ENCODE assay signal across 26 cellular contexts in the genomic region with DNA sequence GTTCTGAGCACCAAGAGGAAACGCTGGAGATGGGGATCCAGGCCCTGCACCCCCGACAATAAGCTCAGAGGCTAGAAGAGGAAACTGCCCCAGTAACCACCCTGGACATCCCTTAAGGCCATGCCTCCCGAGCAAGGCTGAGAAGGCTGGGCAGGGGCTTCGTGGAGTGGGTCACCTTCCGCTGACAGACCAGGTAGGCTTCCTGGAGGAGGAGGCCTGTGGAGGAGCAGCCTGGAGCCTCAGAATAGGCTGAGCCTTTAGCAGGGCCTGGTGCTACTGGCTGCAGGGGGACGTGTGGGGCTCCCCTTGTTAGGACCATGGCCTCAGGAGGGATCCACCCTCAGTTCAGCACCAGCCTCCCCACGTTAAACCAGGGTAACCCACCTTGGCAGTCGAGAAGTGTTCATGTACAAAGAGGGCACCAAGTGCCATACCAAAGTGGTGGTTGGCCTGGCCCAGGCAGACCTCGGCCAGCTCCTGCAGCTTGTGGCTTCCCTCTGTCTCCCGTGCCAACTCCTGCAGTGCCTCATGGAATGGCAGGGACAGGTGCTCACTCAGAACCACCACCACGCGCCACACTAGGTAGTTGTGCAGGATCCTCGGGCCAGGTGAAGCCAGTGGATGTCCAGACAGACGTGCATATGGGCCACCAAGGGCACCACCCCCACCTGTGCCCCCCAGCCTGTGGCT. TPM values are rescaled to one million over a fixed set of nuclear protein-coding genes. Genes with fewer than 3 reads are reported as not detected.
A peak's percentile ranks its signal among the peaks of the same experiment; 100 is the strongest.
DNase-seq lines count a peak whose midpoint lies in the region; ATAC-seq and TF ChIP-seq lines count a peak whose summit lies in the region.
"Had no signal": no experiment of that assay in that cellular context is flagged by ENCODE, and none has a peak within 500 bp of the region (broad histone marks: within the 10 kb centered on the region; RNA-seq: fewer than 3 reads in every experiment).

No MANE protein-coding gene starts in this region.

- intact Hi-C loops in naive thymus-derived CD4-positive, alpha-beta T cell (cut with micrococcal nuclease) = no loop called here
- intact Hi-C loops in upper lobe of right lung (cut with DNase I) = no loop called here

- no peak overlapping the region for H3K27ac ChIP-seq in naive thymus-derived CD4-positive, alpha-beta T cell (ENCODE audit: low read depth, low read length)
- no peak overlapping the region for H3K27ac ChIP-seq in upper lobe of right lung
- H3K27ac ChIP-seq: epithelial cell of prostate, GM23248, heart left ventricle, ovary, SK-N-MC, thyroid gland had no signal

- no peak for TF ChIP-seq CTCF in upper lobe of right lung (IDR thresholded peaks at IDR 0.05)

- peaks cover 1% of the 10 kb centered on the region for H3K4me1 Mint-ChIP-seq in activated naive CD8-positive, alpha-beta T cell treated with anti-CD3 and anti-CD28 coated beads for 36 hours
- H3K4me1 Mint-ChIP-seq in activated naive CD8-positive, alpha-beta T cell treated with anti-CD3 and anti-CD28 coated beads, Interleukin-2, amount 50 U/mL, for 24 hours = no peaks in the 10 kb centered on the region
- peaks cover 8% of the 10 kb centered on the region for H3K4me1 Mint-ChIP-seq in T-helper 17 cell
- H3K4me1 Mint-ChIP-seq in naive thymus-derived CD4-positive, alpha-beta T cell = peaks cover 0 to 19% (median 6%) of the 10 kb centered on the region in 7 donors
- H3K4me1 Mint-ChIP-seq: brain had no signal

- peaks cover 7 to 27% of the 10 kb centered on the region in 2 donors for H3K4me1 ChIP-seq in naive thymus-derived CD4-positive, alpha-beta T cell (ENCODE audit: control insufficient read depth in 2 of 2, insufficient read depth in 2 of 2, low read length in 2 of 2)
- no peaks in the 10 kb centered on the region for H3K4me1 ChIP-seq in upper lobe of right lung

- CTCF ChIA-PET in naive thymus-derived CD4-positive, alpha-beta T cell (lab: Charles Lee) = no interaction called here

- no peak for ATAC-seq in activated naive CD8-positive, alpha-beta T cell treated with anti-CD3 and anti-CD28 coated beads, Interleukin-2, amount 50 U/mL, for 24 hours
- ATAC-seq in T-helper 17 cell = no peak
- ATAC-seq in naive thymus-derived CD4-positive, alpha-beta T cell = no peak
- ATAC-seq in upper lobe of right lung = no peak
- ATAC-seq: activated CD8-positive, alpha-beta memory T cell treated with anti-CD3 and anti-CD28 coated beads, Interleukin-2, amount 10 ng/mL, durations not matched to agents 7 days and 5 days; heart left ventricle had no signal

- H3K27me3 ChIP-seq in naive thymus-derived CD4-positive, alpha-beta T cell (ENCODE audit: control insufficient read depth in 2 of 2, insufficient read depth in 2 of 2, low read length in 2 of 2) = peaks cover 0 to 9% of the 10 kb centered on the region in 2 donors
- H3K27me3 ChIP-seq in upper lobe of right lung = peaks cover 56% of the 10 kb centered on the region
- H3K27me3 ChIP-seq: ovary had no signal

- H3K36me3 Mint-ChIP-seq in activated naive CD8-positive, alpha-beta T cell treated with anti-CD3 and anti-CD28 coated beads for 36 hours = no peaks in the 10 kb centered on the region
- no peaks in the 10 kb centered on the region for H3K36me3 Mint-ChIP-seq in activated naive CD8-positive, alpha-beta T cell treated with anti-CD3 and anti-CD28 coated beads, Interleukin-2, amount 50 U/mL, for 24 hours (ENCODE audit: low read depth)
- H3K36me3 Mint-ChIP-seq in T-helper 17 cell (ENCODE audit: low read depth) = no peaks in the 10 kb centered on the region
- H3K36me3 Mint-ChIP-seq in naive thymus-derived CD4-positive, alpha-beta T cell = no peaks in the 10 kb centered on the region
- H3K36me3 Mint-ChIP-seq: activated CD8-positive, alpha-beta memory T cell treated with anti-CD3 and anti-CD28 coated beads, Interleukin-2, amount 10 ng/mL, durations not matched to agents 7 days and 5 days; brain; CD4-positive, CD25-positive, alpha-beta regulatory T cell; natural killer cell treated with Interleukin-12 subunit alpha and Interleukin-12 subunit beta and Interleukin-15 and Interleukin-18, amount 100 ng/mL, for 72 hours had no signal

- H3K9me3 ChIP-seq in T-helper 17 cell (ENCODE audit: control insufficient read depth, low read length, poor library complexity, severe bottlenecking) = no peaks in the 10 kb centered on the region
- no peaks in the 10 kb centered on the region for H3K9me3 ChIP-seq in naive thymus-derived CD4-positive, alpha-beta T cell (ENCODE audit: control insufficient read depth in 2 of 3, low read length in 3 of 3)
- no peaks in the 10 kb centered on the region for H3K9me3 ChIP-seq in upper lobe of right lung
- H3K9me3 ChIP-seq: heart left ventricle, ovary, thyroid gland had no signal

- no peak overlapping the region for H3K4me3 ChIP-seq in naive thymus-derived CD4-positive, alpha-beta T cell (ENCODE audit: low read length)
- no peak overlapping the region for H3K4me3 ChIP-seq in upper lobe of right lung
- H3K4me3 ChIP-seq: GM23248, heart left ventricle, ovary, SK-N-MC, thyroid gland had no signal

- POLR2A ChIA-PET in naive thymus-derived CD4-positive, alpha-beta T cell (lab: Charles Lee) = no interaction called here

- H3K27me3 Mint-ChIP-seq in activated naive CD8-positive, alpha-beta T cell treated with anti-CD3 and anti-CD28 coated beads for 36 hours = peaks cover 32% of the 10 kb centered on the region
- H3K27me3 Mint-ChIP-seq in activated naive CD8-positive, alpha-beta T cell treated with anti-CD3 and anti-CD28 coated beads, Interleukin-2, amount 50 U/mL, for 24 hours = peaks cover 24% of the 10 kb centered on the region
- H3K27me3 Mint-ChIP-seq in T-helper 17 cell = peaks cover 20% of the 10 kb centered on the region
- H3K27me3 Mint-ChIP-seq in naive thymus-derived CD4-positive, alpha-beta T cell = peaks cover 8 to 51% (median 15%) of the 10 kb centered on the region in 5 donors
- H3K27me3 Mint-ChIP-seq: brain had no signal

- no peak for DNase-seq in activated naive CD8-positive, alpha-beta T cell treated with anti-CD3 and anti-CD28 coated beads for 36 hours
- DNase-seq in activated naive CD8-positive, alpha-beta T cell treated with anti-CD3 and anti-CD28 coated beads, Interleukin-2, amount 50 U/mL, for 24 hours = no peak
- DNase-seq in T-helper 17 cell = no peak
- DNase-seq in naive thymus-derived CD4-positive, alpha-beta T cell = no peak
- DNase-seq in upper lobe of right lung = peak; percentile 46
- no peak for DNase-seq in GM19238 (ENCODE audit: insufficient read length, low spot score)
- DNase-seq in NCI-H187 (lab: John Stamatoyannopoulos, UW) = no peak
- DNase-seq: activated CD4-positive, alpha-beta T cell treated with anti-CD3 and anti-CD28 coated beads, Interleukin-2, amount 10 ng/mL, durations not matched to agents 24 days and 14 days; activated CD8-positive, alpha-beta memory T cell treated with anti-CD3 and anti-CD28 coated beads, Interleukin-2, amount 10 ng/mL, durations not matched to agents 7 days and 5 days; CD4-positive, CD25-positive, alpha-beta regulatory T cell; GM23248; mesenchymal stem cell; NCI-H1417 treated with DMSO at 0.1 percent for 48 hours; NCI-H2171; right cardiac atrium; T-helper 2 cell had no signal

- H3K4me3 Mint-ChIP-seq in activated naive CD8-positive, alpha-beta T cell treated with anti-CD3 and anti-CD28 coated beads for 36 hours = peak overlapping the region; percentile 32
- no peak overlapping the region for H3K4me3 Mint-ChIP-seq in activated naive CD8-positive, alpha-beta T cell treated with anti-CD3 and anti-CD28 coated beads, Interleukin-2, amount 50 U/mL, for 24 hours
- H3K4me3 Mint-ChIP-seq in T-helper 17 cell = peak overlapping the region; percentile 58
- H3K4me3 Mint-ChIP-seq in naive thymus-derived CD4-positive, alpha-beta T cell = peak overlapping the region in 8 of 10 donors; percentile 16 to 83 (median 29)
- H3K4me3 Mint-ChIP-seq: activated CD4-positive, alpha-beta T cell treated with anti-CD3 and anti-CD28 coated beads, Interleukin-2, amount 10 ng/mL, durations not matched to agents 24 days and 14 days; activated CD8-positive, alpha-beta memory T cell treated with anti-CD3 and anti-CD28 coated beads, Interleukin-2, amount 10 ng/mL, durations not matched to agents 7 days and 5 days; brain; CD4-positive, CD25-positive, alpha-beta regulatory T cell; natural killer cell treated with Interleukin-12 subunit alpha and Interleukin-12 subunit beta and Interleukin-15 and Interleukin-18, amount 100 ng/mL, for 72 hours; stimulated activated naive CD8-positive, alpha-beta T cell treated with anti-CD3 and anti-CD28 coated beads, Interleukin-15, Interleukin-2, amounts not matched to agents 100 ng/mL and 50 ng/mL, for 24 hours had no signal

- no peaks in the 10 kb centered on the region for H3K9me3 Mint-ChIP-seq in activated naive CD8-positive, alpha-beta T cell treated with anti-CD3 and anti-CD28 coated beads for 36 hours
- no peaks in the 10 kb centered on the region for H3K9me3 Mint-ChIP-seq in activated naive CD8-positive, alpha-beta T cell treated with anti-CD3 and anti-CD28 coated beads, Interleukin-2, amount 50 U/mL, for 24 hours
- peaks cover 0 to 7% (median 0%) of the 10 kb centered on the region in 11 donors for H3K9me3 Mint-ChIP-seq in naive thymus-derived CD4-positive, alpha-beta T cell
- H3K9me3 Mint-ChIP-seq: activated CD4-positive, alpha-beta T cell treated with anti-CD3 and anti-CD28 coated beads, Interleukin-2, amount 10 ng/mL, durations not matched to agents 24 days and 14 days; natural killer cell treated with Interleukin-12 subunit alpha and Interleukin-12 subunit beta and Interleukin-15 and Interleukin-18, amount 100 ng/mL, for 72 hours; stimulated activated naive CD8-positive, alpha-beta T cell treated with anti-CD3 and anti-CD28 coated beads, Interleukin-15, Interleukin-2, amounts not matched to agents 100 ng/mL and 50 ng/mL, for 24 hours had no signal

- no peaks in the 10 kb centered on the region for H3K36me3 ChIP-seq in naive thymus-derived CD4-positive, alpha-beta T cell (ENCODE audit: control insufficient read depth in 2 of 3, insufficient read depth in 3 of 3, low read length in 3 of 3)
- H3K36me3 ChIP-seq in upper lobe of right lung = no peaks in the 10 kb centered on the region
- H3K36me3 ChIP-seq: heart left ventricle, ovary, thyroid gland had no signal

- no peak overlapping the region for H3K27ac Mint-ChIP-seq in activated naive CD8-positive, alpha-beta T cell treated with anti-CD3 and anti-CD28 coated beads for 36 hours
- no peak overlapping the region for H3K27ac Mint-ChIP-seq in activated naive CD8-positive, alpha-beta T cell treated with anti-CD3 and anti-CD28 coated beads, Interleukin-2, amount 50 U/mL, for 24 hours
- no peak overlapping the region for H3K27ac Mint-ChIP-seq in T-helper 17 cell
- H3K27ac Mint-ChIP-seq in naive thymus-derived CD4-positive, alpha-beta T cell = no peak overlapping the region
- H3K27ac Mint-ChIP-seq: activated CD4-positive, alpha-beta T cell treated with anti-CD3 and anti-CD28 coated beads, Interleukin-2, amount 10 ng/mL, durations not matched to agents 24 days and 14 days; activated CD8-positive, alpha-beta memory T cell treated with anti-CD3 and anti-CD28 coated beads, Interleukin-2, amount 10 ng/mL, durations not matched to agents 7 days and 5 days; brain; CD4-positive, CD25-positive, alpha-beta regulatory T cell; natural killer cell treated with Interleukin-12 subunit alpha and Interleukin-12 subunit beta and Interleukin-15 and Interleukin-18, amount 100 ng/mL, for 72 hours; stimulated activated naive CD8-positive, alpha-beta T cell treated with anti-CD3 and anti-CD28 coated beads, Interleukin-15, Interleukin-2, amounts not matched to agents 100 ng/mL and 50 ng/mL, for 24 hours had no signal

RNA-seq across cellular contexts. Expression of a gene that starts 28.5 kb away (rescaled TPM):
- not detected for total RNA-seq in activated naive CD8-positive, alpha-beta T cell treated with anti-CD3 and anti-CD28 coated beads for 36 hours
- total RNA-seq in T-helper 17 cell = under 1 TPM; 0.29 to 0.45 TPM
- total RNA-seq in naive thymus-derived CD4-positive, alpha-beta T cell = under 1 TPM in 2 of 5 experiments, not detected in 3; 0.24 TPM
- polyA plus RNA-seq in naive thymus-derived CD4-positive, alpha-beta T cell = not detected
- total RNA-seq in upper lobe of right lung = 9.5 TPM
- total RNA-seq: activated CD4-positive, alpha-beta T cell treated with anti-CD3 and anti-CD28 coated beads, Interleukin-2, amount 10 ng/mL, durations not matched to agents 24 days and 14 days; activated CD8-positive, alpha-beta memory T cell treated with anti-CD3 and anti-CD28 coated beads, Interleukin-2, amount 10 ng/mL, durations not matched to agents 7 days and 5 days; CD4-positive, CD25-positive, alpha-beta regulatory T cell; GM23248; heart left ventricle; natural killer cell treated with Interleukin-12 subunit alpha and Interleukin-12 subunit beta and Interleukin-15 and Interleukin-18, amount 100 ng/mL, for 72 hours; right cardiac atrium; thyroid gland had no signal
- polyA plus RNA-seq: adipose tissue; CD4-positive, CD25-positive, alpha-beta regulatory T cell; GM23248; heart left ventricle; ovary; right cardiac atrium had no signal

RNA-seq across cellular contexts. Expression of a gene that starts 56.6 kb away (rescaled TPM):
- not detected for total RNA-seq in activated naive CD8-positive, alpha-beta T cell treated with anti-CD3 and anti-CD28 coated beads for 36 hours
- total RNA-seq in T-helper 17 cell = not detected
- total RNA-seq in naive thymus-derived CD4-positive, alpha-beta T cell = not detected
- polyA plus RNA-seq in naive thymus-derived CD4-positive, alpha-beta T cell = not detected
- total RNA-seq in upper lobe of right lung = 0.49 TPM
- total RNA-seq: activated CD4-positive, alpha-beta T cell treated with anti-CD3 and anti-CD28 coated beads, Interleukin-2, amount 10 ng/mL, durations not matched to agents 24 days and 14 days; activated CD8-positive, alpha-beta memory T cell treated with anti-CD3 and anti-CD28 coated beads, Interleukin-2, amount 10 ng/mL, durations not matched to agents 7 days and 5 days; CD4-positive, CD25-positive, alpha-beta regulatory T cell; GM23248; heart left ventricle; MCF 10A; natural killer cell treated with Interleukin-12 subunit alpha and Interleukin-12 subunit beta and Interleukin-15 and Interleukin-18, amount 100 ng/mL, for 72 hours; right cardiac atrium; thyroid gland had no signal
- polyA plus RNA-seq: adipose tissue; CD4-positive, CD25-positive, alpha-beta regulatory T cell; GM23248; heart left ventricle; right cardiac atrium had no signal
